8 cellular contexts compared by ENCODE assay signal in genomic region chr3:11154953-11155325, GRCh38. TPM values are rescaled to one million over a fixed set of nuclear protein-coding genes. Genes with fewer than 3 reads are reported as not detected.
DNase-seq lines count a peak whose midpoint lies in the region; ATAC-seq, FAIRE-seq and TF ChIP-seq lines count a peak whose summit lies in the region.

No MANE protein-coding gene starts in this region.

- H3K4me3 Mint-ChIP-seq in WTC11, result peak overlapping the region; percentile 83

- POLR2A ChIA-PET in WTC11 (lab: Charles Lee), result no interaction called here

- TF ChIP-seq CTCF in WTC11 (IDR thresholded peaks at IDR 0.05) (no peak), heart right ventricle (IDR thresholded peaks at IDR 0.05) (no peak), retinal pigment epithelial cell (conservative IDR thresholded peaks at IDR 0.05; ENCODE audit: low read depth, low read length) (peak; percentile 28)

- H3K36me3 ChIP-seq in heart right ventricle, result no peaks in the 10 kb centered on the region

- peak overlapping the region; percentile 26 to 62 (median 54) for H3K4me3 ChIP-seq in heart right ventricle
- peak overlapping the region; percentile 52 for H3K4me3 ChIP-seq in retinal pigment epithelial cell (ENCODE audit: low read length)

- peaks cover 74% of the 10 kb centered on the region for H3K27me3 Mint-ChIP-seq in WTC11 (ENCODE audit: low read depth)

- H3K27ac ChIP-seq in heart right ventricle, result peak overlapping the region in 8 of 10 donors; percentile 11 to 59 (median 36)

- H3K4me1 ChIP-seq in heart right ventricle, result peaks cover 0 to 31% (median 10%) of the 10 kb centered on the region in 9 donors

- H3K4me1 Mint-ChIP-seq in WTC11, result peaks cover 12% of the 10 kb centered on the region

- H3K27me3 ChIP-seq in heart right ventricle, result peaks cover 0 to 44% (median 26%) of the 10 kb centered on the region in 7 donors

- CTCF ChIA-PET in WTC11 (lab: Charles Lee), result interaction anchor here (0.7 to 3.9 kb wide), 28 partner anchors 8 to 484 kb away, joined by 3 to 52 read pairs (median 4); partner anchors contain the start of gene ATG7

- H3K9me3 Mint-ChIP-seq in WTC11, result no peaks in the 10 kb centered on the region

- H3K27ac Mint-ChIP-seq in WTC11, result no peak overlapping the region

- no peaks in the 10 kb centered on the region for H3K9me3 ChIP-seq in heart right ventricle

- intact Hi-C loops in heart right ventricle (cut with DNase I), result loop anchor here in 7 of 10 donors (1.0 to 10.0 kb wide), 8 partner anchors 37 to 182 kb away; no protein-coding TSS in a partner anchor

- FAIRE-seq in frontal cortex (lab: Jason Lieb, UNC), result no peak

- WGBS in heart right ventricle, 2 donors, result 3% methylated on average over 10 of the region's 10 CpGs

- DNase-seq in GM03348 (ENCODE audit: low spot score), result peak; percentile 33
- peak; percentile 54 for DNase-seq in WTC11 (ENCODE audit: low spot score)
- no peak for DNase-seq in heart right ventricle
- DNase-seq in retinal pigment epithelial cell (ENCODE audit: low read depth), result no peak
- DNase-seq in hepatic stellate cell (ENCODE audit: low spot score), result no peak
- no peak for DNase-seq in frontal cortex (ENCODE audit: low spot score in 2 of 2)
- no peak for DNase-seq in NCI-H526 (lab: John Stamatoyannopoulos, UW)

- ATAC-seq in WTC11 (peak; percentile 78), heart right ventricle (peak in 3 of 8 donors; percentile 7 to 22 (median 9)), GM21360 (IDR thresholded peaks at IDR 0.05; ENCODE audit: unreplicated experiment) (no peak)

- H3K36me3 Mint-ChIP-seq in WTC11, result no peaks in the 10 kb centered on the region

TF ChIP-seq in WTC11, 78 proteins besides CTCF, POLR2A, EP300 and RAD21:
- peak; percentile 45; the same call in 1 of the 2 replicates for TF ChIP-seq TEAD1 (CRISPR knock-in tag; IDR thresholded peaks at IDR 0.05)
- TF ChIP-seq E2F4 (CRISPR knock-in tag; IDR thresholded peaks at IDR 0.05; ENCODE audit: borderline replicate concordance, low read depth), result no peak
- TF ChIP-seq ATF3 (CRISPR knock-in tag; conservative IDR thresholded peaks at IDR 0.05), result no peak
- TF ChIP-seq MAX (CRISPR knock-in tag; IDR thresholded peaks at IDR 0.05), result 0 out of 2 replicates have a peak, but pooled peaks have one; percentile 36
- TF ChIP-seq ZNF317 (CRISPR knock-in tag; IDR thresholded peaks at IDR 0.05; ENCODE audit: borderline replicate concordance, low read depth), result no peak
- no peak for TF ChIP-seq NR2C2 (CRISPR knock-in tag; IDR thresholded peaks at IDR 0.05)
- no peak for TF ChIP-seq MYBL2 (CRISPR knock-in tag; IDR thresholded peaks at IDR 0.05)
- no peak for TF ChIP-seq JUN (CRISPR knock-in tag; IDR thresholded peaks at IDR 0.05)
TF ChIP-seq in WTC11: peak in this region for 2.

RNA-seq across cellular contexts. Expression of gene HRH1, which starts 0.6 kb away (rescaled TPM):
- total RNA-seq in WTC11 (2021), result 0.05 TPM in 1 of 3 replicates, not detected in the others
- 1 to 10 TPM in 8 of 10 donors, under 1 TPM in 2; 0.57 to 3.1 (median 1.5) TPM for total RNA-seq in heart right ventricle
- under 1 TPM; 0.74 to 0.80 TPM for polyA plus RNA-seq in heart right ventricle
- 2.0 TPM for total RNA-seq in frontal cortex

Comparison
In these comparisons a context has a peak if more than half of its experiments do, and no peak if none do; other contexts are left out.
1. DNase-seq: peak in GM03348 (single experiment) and WTC11 (single experiment); none in heart right ventricle (0 of 2), retinal pigment epithelial cell (single experiment), hepatic stellate cell (single experiment), frontal cortex (0 of 2) and NCI-H526 (0 of 2).